In the genomic region with DNA sequence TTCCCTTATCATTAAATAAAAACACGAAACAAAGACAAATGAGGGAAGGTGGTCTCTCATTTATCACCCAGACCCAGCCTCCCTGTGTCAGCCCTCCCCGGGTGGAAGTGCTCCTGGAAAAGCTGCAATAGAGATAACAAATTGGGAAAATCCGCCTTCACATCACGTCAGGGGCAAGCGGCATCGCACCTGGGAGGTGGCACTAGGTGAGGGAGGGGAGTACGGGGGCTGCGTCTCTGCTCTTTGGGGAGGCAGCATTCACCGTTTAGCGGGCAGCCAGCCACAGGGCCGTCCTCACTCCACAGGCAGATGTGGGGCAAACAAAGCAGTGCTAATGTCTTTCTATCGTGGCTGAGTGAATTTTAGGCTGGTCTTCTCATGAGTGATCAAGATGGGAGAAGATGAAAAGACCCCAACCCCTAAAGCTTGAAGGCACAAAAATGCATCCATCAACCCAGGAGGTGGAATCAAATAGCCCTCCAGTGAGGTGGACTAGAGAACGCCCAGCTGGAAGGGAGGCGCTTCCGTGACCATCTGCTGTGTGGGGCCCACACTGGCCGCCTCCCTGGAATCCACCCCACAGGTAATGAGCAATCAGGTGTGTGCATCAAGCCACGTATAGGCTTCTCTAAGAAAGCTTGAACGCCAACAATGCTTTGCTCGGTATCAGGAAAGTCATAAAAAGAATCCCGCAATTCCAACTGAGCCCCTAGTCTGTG, we compare ENCODE assay signal across 17 cellular contexts.
"Had no signal": no experiment of that assay in that cellular context is flagged by ENCODE, and none has a peak within 500 bp of the region (broad histone marks: within the 10 kb centered on the region; RNA-seq: fewer than 3 reads in every experiment).

No MANE protein-coding gene starts in this region.

- H3K36me3 ChIP-seq: tibial nerve had no signal

- H3K9me3 Mint-ChIP-seq: activated B cell treated with CpG ODN at 0.5 μM for 24 hours; activated naive CD4-positive, alpha-beta T cell treated with anti-CD3 and anti-CD28 coated beads for 36 hours; memory B cell; naive thymus-derived CD8-positive, alpha-beta T cell; stimulated activated effector memory CD8-positive, alpha-beta T cell treated with anti-CD3 and anti-CD28 coated beads, Interleukin-12 subunit alpha, Interleukin-12 subunit beta, amount 100 ng/mL, for 72 hours; T-helper 1 cell treated with Interleukin-12 subunit alpha and Interleukin-12 subunit beta and Interleukin-4 antibody, amounts not matched to agents 30 μg/mL and 1 μg/mL, for 36 hours had no signal

- H3K27me3 Mint-ChIP-seq: activated B cell treated with CpG ODN at 0.5 μM for 24 hours had no signal

- H3K27me3 ChIP-seq: tibial nerve had no signal

- H3K4me3 Mint-ChIP-seq: activated B cell treated with CpG ODN at 0.5 μM for 24 hours; activated naive CD4-positive, alpha-beta T cell treated with anti-CD3 and anti-CD28 coated beads for 36 hours; memory B cell; naive thymus-derived CD8-positive, alpha-beta T cell; stimulated activated effector memory CD8-positive, alpha-beta T cell treated with anti-CD3 and anti-CD28 coated beads, Interleukin-12 subunit alpha, Interleukin-12 subunit beta, amount 100 ng/mL, for 72 hours; T-helper 1 cell treated with Interleukin-12 subunit alpha and Interleukin-12 subunit beta and Interleukin-4 antibody, amounts not matched to agents 30 μg/mL and 1 μg/mL, for 36 hours had no signal

- ATAC-seq: esophagus mucosa; left ventricle myocardium superior; naive thymus-derived CD8-positive, alpha-beta T cell; psoas muscle; stimulated activated effector memory CD8-positive, alpha-beta T cell treated with anti-CD3 and anti-CD28 coated beads, Interleukin-12 subunit alpha, Interleukin-12 subunit beta, amount 100 ng/mL, for 72 hours had no signal

- H3K27ac ChIP-seq: dorsolateral prefrontal cortex, psoas muscle, tibial nerve had no signal

- H3K4me1 Mint-ChIP-seq: activated B cell treated with CpG ODN at 0.5 μM for 24 hours; memory B cell; stimulated activated effector memory CD8-positive, alpha-beta T cell treated with anti-CD3 and anti-CD28 coated beads, Interleukin-12 subunit alpha, Interleukin-12 subunit beta, amount 100 ng/mL, for 72 hours had no signal

- DNase-seq: activated B cell treated with CpG ODN at 0.5 μM for 24 hours; activated CD4-positive, alpha-beta T cell treated with anti-CD3 and anti-CD28 coated beads, Interleukin-2, amount 50 U/mL, for 1 hour; activated CD8-positive, alpha-beta memory T cell treated with anti-CD3 and anti-CD28 coated beads for 24 hours; activated naive CD4-positive, alpha-beta T cell treated with anti-CD3 and anti-CD28 coated beads for 36 hours; left ventricle myocardium superior; psoas muscle; stimulated activated CD4-positive, alpha-beta T cell treated with anti-CD3 and anti-CD28 coated beads, Interleukin-12 subunit alpha, Interleukin-12 subunit beta, amount 100 ng/mL, for 4 hours had no signal

- H3K27ac Mint-ChIP-seq: activated B cell treated with CpG ODN at 0.5 μM for 24 hours; activated naive CD4-positive, alpha-beta T cell treated with anti-CD3 and anti-CD28 coated beads for 36 hours; memory B cell; naive thymus-derived CD8-positive, alpha-beta T cell; stimulated activated effector memory CD8-positive, alpha-beta T cell treated with anti-CD3 and anti-CD28 coated beads, Interleukin-12 subunit alpha, Interleukin-12 subunit beta, amount 100 ng/mL, for 72 hours; T-helper 1 cell treated with Interleukin-12 subunit alpha and Interleukin-12 subunit beta and Interleukin-4 antibody, amounts not matched to agents 30 μg/mL and 1 μg/mL, for 36 hours had no signal

- FAIRE-seq: astrocyte, endometrium, islet of Langerhans had no signal

- H3K36me3 Mint-ChIP-seq: memory B cell; naive thymus-derived CD8-positive, alpha-beta T cell; stimulated activated effector memory CD8-positive, alpha-beta T cell treated with anti-CD3 and anti-CD28 coated beads, Interleukin-12 subunit alpha, Interleukin-12 subunit beta, amount 100 ng/mL, for 72 hours had no signal

- H3K4me1 ChIP-seq: psoas muscle had no signal

- H3K4me3 ChIP-seq: psoas muscle, tibial nerve had no signal

- H3K9me3 ChIP-seq: psoas muscle, tibial nerve had no signal
